ENCODE assay signal across 2 cellular contexts in genomic region chr11:782264-783174, GRCh38.
TF ChIP-seq lines count a peak whose summit lies in the region.

No MANE protein-coding gene starts in this region.

TF ChIP-seq in GM23338, 12 proteins besides CTCF, POLR2A, EP300 and RAD21:
- TF ChIP-seq POLR2AphosphoS5 (IDR thresholded peaks at IDR 0.05; ENCODE audit: low read depth) (no peak), REST (IDR thresholded peaks at IDR 0.05; ENCODE audit: unreplicated experiment) (no peak), CREB1 (CRISPR knock-in tag; IDR thresholded peaks at IDR 0.05; ENCODE audit: low read depth) (no peak), EZH2 (IDR thresholded peaks at IDR 0.05; ENCODE audit: low read depth, unreplicated experiment) (no peak), ZNF114 (CRISPR knock-in tag; IDR thresholded peaks at IDR 0.05) (no peak), STAT1 (IDR thresholded peaks at IDR 0.05; ENCODE audit: unreplicated experiment) (no peak), ZNF331 (CRISPR knock-in tag; IDR thresholded peaks at IDR 0.05; ENCODE audit: low read depth) (no peak), EZH2phosphoT487 (IDR thresholded peaks at IDR 0.05; ENCODE audit: unreplicated experiment) (no peak), ETS1 (IDR thresholded peaks at IDR 0.05) (no peak), NANOG (IDR thresholded peaks at IDR 0.05; ENCODE audit: borderline replicate concordance) (no peak), ZNF462 (CRISPR knock-in tag; IDR thresholded peaks at IDR 0.05) (no peak), JUNB (IDR thresholded peaks at IDR 0.05; ENCODE audit: unreplicated experiment) (no peak)

TF ChIP-seq in K562, 482 proteins besides CTCF, POLR2A, EP300 and RAD21:
- TF ChIP-seq MLLT1 (IDR thresholded peaks at IDR 0.05): no peak
- 0 out of 2 replicates have a peak, but pooled peaks have one; percentile 29 for TF ChIP-seq MAX (CRISPR knock-in tag; IDR thresholded peaks at IDR 0.05)
- no peak for TF ChIP-seq PRMT5 (CRISPR knock-in tag; IDR thresholded peaks at IDR 0.05)
- peak; percentile 65 for TF ChIP-seq POLR2G (IDR thresholded peaks at IDR 0.05; ENCODE audit: low read depth, low read length)
- peak in 1 of 2 experiments; percentile 16 for TF ChIP-seq E2F6 (IDR thresholded peaks at IDR 0.05; ENCODE audit: borderline replicate concordance in 1 of 2, extremely low read depth in 1 of 2, insufficient read depth in 1 of 2, insufficient read length in 1 of 2, low read depth in 1 of 2, low read length in 1 of 2, poor library complexity in 1 of 2, severe bottlenecking in 1 of 2)
TF ChIP-seq in K562: peak in this region for 3.
